ENCODE assay signal across 15 cellular contexts in the genomic region with DNA sequence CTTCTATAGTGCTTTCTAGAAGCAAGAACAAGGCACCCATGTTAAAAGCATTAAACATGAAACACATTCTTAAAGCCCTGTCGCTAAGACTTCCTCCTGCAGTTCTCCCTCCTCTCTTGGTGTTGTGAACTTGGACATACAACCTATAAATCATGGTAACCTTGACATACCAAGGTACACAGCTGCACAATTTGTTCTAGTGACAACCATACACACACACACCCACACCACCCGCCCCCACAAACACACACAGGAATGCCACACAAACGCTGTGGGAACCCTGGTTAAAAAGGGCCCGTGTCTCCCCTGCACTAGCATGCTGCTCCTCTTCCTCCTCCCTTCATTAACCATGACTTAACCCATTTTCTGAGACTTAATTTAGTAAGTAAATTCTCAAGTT.
"Had no signal": no experiment of that assay in that cellular context is flagged by ENCODE, and none has a peak within 500 bp of the region (broad histone marks: within the 10 kb centered on the region; RNA-seq: fewer than 3 reads in every experiment).

No MANE protein-coding gene starts in this region.

- H3K9me3 ChIP-seq: body of pancreas had no signal

- H3K4me3 ChIP-seq: body of pancreas, lung had no signal

- H3K27ac ChIP-seq: body of pancreas had no signal

- H3K4me1 Mint-ChIP-seq: neural crest cell had no signal

- H3K27me3 ChIP-seq: body of pancreas had no signal

- DNase-seq: activated CD4-positive, alpha-beta T cell treated with anti-CD3 and anti-CD28 coated beads for 48 hours; activated CD8-positive, alpha-beta memory T cell treated with anti-CD3 and anti-CD28 coated beads for 24 hours; activated naive CD4-positive, alpha-beta T cell treated with Interleukin-2 at 50 U/mL for 16 hours; amniotic stem cell; body of pancreas; central memory CD4-positive, alpha-beta T cell; dermis blood vessel endothelial cell; endodermal cell; glutamatergic neuron; left cardiac atrium; retina; trophoblast cell had no signal

- H3K4me3 Mint-ChIP-seq: endodermal cell, neural crest cell had no signal

- H3K27ac Mint-ChIP-seq: endodermal cell; stimulated activated effector memory CD8-positive, alpha-beta T cell treated with anti-CD3 and anti-CD28 coated beads, Interleukin-12 subunit alpha, Interleukin-12 subunit beta, amount 100 ng/mL, for 72 hours had no signal

- H3K9me3 Mint-ChIP-seq: endodermal cell; neural crest cell; stimulated activated effector memory CD8-positive, alpha-beta T cell treated with anti-CD3 and anti-CD28 coated beads, Interleukin-12 subunit alpha, Interleukin-12 subunit beta, amount 100 ng/mL, for 72 hours had no signal

- ATAC-seq: body of pancreas, left cardiac atrium had no signal
